In genomic region chr5:140647042-140647341, GRCh38 we compare ENCODE assay signal across 7 cellular contexts. TPM values are rescaled to one million over a fixed set of nuclear protein-coding genes. Genes with fewer than 3 reads are reported as not detected.
DNase-seq lines count a peak whose midpoint lies in the region; TF ChIP-seq lines count a peak whose summit lies in the region.

No MANE protein-coding gene starts in this region.

- H3K4me1 ChIP-seq in HEK293 (ENCODE audit: control insufficient read depth, insufficient read depth, low read length) (peaks cover 2% of the 10 kb centered on the region; the same call in 1 of the 2 replicates), left ventricle myocardium inferior (peaks cover 65% of the 10 kb centered on the region), spleen (peaks cover 22 to 75% (median 45%) of the 10 kb centered on the region in 6 donors)

- no peak for DNase-seq in left ventricle myocardium inferior
- DNase-seq in spleen = no peak
- no peak for DNase-seq in stimulated activated CD4-positive, alpha-beta T cell treated with anti-CD3 and anti-CD28 coated beads, Interleukin-2, amount 100 ng/mL, for 24 hours
- no peak for DNase-seq in RKO (ENCODE audit: low spot score)
- no peak for DNase-seq in stimulated activated CD4-positive, alpha-beta T cell treated with anti-CD3 and anti-CD28 coated beads, Interleukin-4, amount 100 ng/mL, for 4 hours

- 0 to 4% (median 2%) methylated on average over 13 to 19 of the region's 19 CpGs for WGBS in spleen, 5 donors

- TF ChIP-seq CTCF in HEK293 (tag by site-specific recombination; IDR thresholded peaks at IDR 0.05) (no peak), VCaP (conservative IDR thresholded peaks at IDR 0.05) (no peak), left ventricle myocardium inferior (IDR thresholded peaks at IDR 0.05; ENCODE audit: borderline replicate concordance) (no peak), spleen (IDR thresholded peaks at IDR 0.05 in 8 of 11, conservative IDR thresholded peaks at IDR 0.05 in 3 of 11) (no peak)

- peaks cover 40 to 74% of the 10 kb centered on the region in 2 experiments for H3K36me3 ChIP-seq in HEK293 (ENCODE audit: control insufficient read depth in 2 of 2, insufficient read depth in 1 of 2, low read length in 2 of 2)
- peaks cover 71% of the 10 kb centered on the region for H3K36me3 ChIP-seq in left ventricle myocardium inferior
- H3K36me3 ChIP-seq in spleen = peaks cover 2 to 78% (median 61%) of the 10 kb centered on the region in 6 donors

- POLR2A ChIA-PET in HEK293 (lab: Yijun Ruan, JAX) = interaction anchor here (0.6 to 2.6 kb wide), 31 partner anchors 8 to 406 kb away, joined by 3 to 40 read pairs (median 7); partner anchors contain the start of genes ANKHD1, APBB3, DND1 and HARS1

- TF ChIP-seq POLR2A in spleen (IDR thresholded peaks at IDR 0.05) = no peak

- CTCF ChIA-PET in HEK293 (lab: Yijun Ruan, JAX) = interaction anchor here (0.6 to 1.9 kb wide), 6 partner anchors 8 to 537 kb away, joined by 3 to 10 read pairs (median 3); no protein-coding TSS in a partner anchor

- H3K27me3 ChIP-seq in left ventricle myocardium inferior (ENCODE audit: low read depth) (no peaks in the 10 kb centered on the region), spleen (replicated peaks in 1 of 7) (no peaks in the 10 kb centered on the region)

- intact Hi-C loops in left ventricle myocardium inferior (cut with micrococcal nuclease) (loop anchor here (10.0 kb wide), 1 partner anchor 102 kb away; the partner anchor contains the start of gene EIF4EBP3), spleen (cut with DNase I; ENCODE audit: low total_unique reads) (no loop called here)

- H3K4me3 ChIP-seq in HEK293 (ENCODE audit: low read depth, low read length) (peak overlapping the region; percentile 80), left ventricle myocardium inferior (peak overlapping the region; percentile 87), spleen (peak overlapping the region; percentile 75 to 99 (median 94))

- H3K27ac ChIP-seq in HEK293 (ENCODE audit: extremely low read depth, low read depth, low read length) (peak overlapping the region; percentile 60; the same call in 1 of the 2 replicates), VCaP (peak overlapping the region; percentile 80), left ventricle myocardium inferior (replicated peaks) (peak overlapping the region; percentile 90), spleen (peak overlapping the region; percentile 71 to 95 (median 90))

- H3K9me3 ChIP-seq in HEK293 (ENCODE audit: control insufficient read depth, insufficient read depth, low read depth, low read length) (no peaks in the 10 kb centered on the region), left ventricle myocardium inferior (replicated peaks) (no peaks in the 10 kb centered on the region), spleen (no peaks in the 10 kb centered on the region)

TF ChIP-seq in HEK293, 187 proteins besides CTCF, POLR2A, EP300 and RAD21:
- TF ChIP-seq ZBTB48 (tag by site-specific recombination; IDR thresholded peaks at IDR 0.05) (peak; percentile 80; the same call in 1 of the 2 replicates), ZNF112 (tag by site-specific recombination; IDR thresholded peaks at IDR 0.05) (no peak), ZNF843 (tag by site-specific recombination; IDR thresholded peaks at IDR 0.05) (0 out of 2 replicates have a peak, but pooled peaks have one; percentile 17), REST (tag by site-specific recombination; IDR thresholded peaks at IDR 0.05) (0 out of 2 replicates have a peak, but pooled peaks have one; percentile 14), ZNF561 (tag by site-specific recombination; IDR thresholded peaks at IDR 0.05; ENCODE audit: borderline replicate concordance) (0 out of 2 replicates have a peak, but pooled peaks have one; percentile 22), ZNF501 (tag by site-specific recombination; IDR thresholded peaks at IDR 0.05) (0 out of 2 replicates have a peak, but pooled peaks have one; percentile 23), ZNF473 (tag by site-specific recombination; IDR thresholded peaks at IDR 0.05) (no peak), ZBTB20 (tag by site-specific recombination; IDR thresholded peaks at IDR 0.05) (peak; percentile 9; the same call in 1 of the 2 replicates), ZNF398 (tag by site-specific recombination; IDR thresholded peaks at IDR 0.05) (no peak), ZNF266 (tag by site-specific recombination; IDR thresholded peaks at IDR 0.05; ENCODE audit: low read depth) (no peak)

RNA-seq across cellular contexts. Expression of gene NDUFA2, which starts 0.4 kb away (rescaled TPM):
- total RNA-seq in left ventricle myocardium inferior (142 TPM), spleen (10 to 100 TPM; 35.1 to 61.4 (median 46.9) TPM)
- 100 to 1,000 TPM; 211 to 237 (median 216) TPM for polyA plus RNA-seq in spleen

RNA-seq across cellular contexts. Expression of gene IK, which starts 0.6 kb away (rescaled TPM):
- total RNA-seq in left ventricle myocardium inferior = 72.0 TPM
- total RNA-seq in spleen = 100 to 1,000 TPM in 2 of 7 donors, 10 to 100 TPM in 5; 77.2 to 139 (median 90.4) TPM
- 10 to 100 TPM; 61.1 to 68.0 (median 64.4) TPM for polyA plus RNA-seq in spleen

RNA-seq across cellular contexts. Expression of gene TMCO6, which starts 7.7 kb away (rescaled TPM):
- 2.6 TPM for total RNA-seq in left ventricle myocardium inferior
- total RNA-seq in spleen = 10 to 100 TPM; 18.3 to 55.2 (median 24.5) TPM
- polyA plus RNA-seq in spleen = 10 to 100 TPM; 12.0 to 21.0 (median 18.2) TPM

RNA-seq across cellular contexts. Expression of gene CD14, which starts 14.0 kb away (rescaled TPM):
- 26.2 TPM for total RNA-seq in left ventricle myocardium inferior
- 100 to 1,000 TPM in 4 of 7 donors, 10 to 100 TPM in 3; 80.2 to 209 (median 101) TPM for total RNA-seq in spleen
- 10 to 100 TPM; 40.2 to 60.9 (median 48.9) TPM for polyA plus RNA-seq in spleen

RNA-seq across cellular contexts. Expression of gene WDR55, which starts 17.7 kb away (rescaled TPM):
- total RNA-seq in left ventricle myocardium inferior (11.4 TPM), spleen (10 to 100 TPM; 23.0 to 30.8 (median 25.7) TPM)
- polyA plus RNA-seq in spleen = 10 to 100 TPM; 14.2 to 25.6 (median 21.6) TPM
